In genomic region chrX:149629730-149630387, GRCh38 we compare ENCODE assay signal across 11 cellular contexts. TPM values are rescaled to one million over a fixed set of nuclear protein-coding genes. Genes with fewer than 3 reads are reported as not detected.
DNase-seq lines count a peak whose midpoint lies in the region; ATAC-seq and TF ChIP-seq lines count a peak whose summit lies in the region.
"Had no signal": no experiment of that assay in that cellular context is flagged by ENCODE, and none has a peak within 500 bp of the region (broad histone marks: within the 10 kb centered on the region; RNA-seq: fewer than 3 reads in every experiment).

No MANE protein-coding gene starts in this region.

- H3K27ac Mint-ChIP-seq in Caco-2 (ENCODE audit: unreplicated experiment) (no peak overlapping the region), nephron progenitor cell (no peak overlapping the region)

- peaks cover 23% of the 10 kb centered on the region for H3K4me1 Mint-ChIP-seq in Caco-2 (ENCODE audit: low read depth, unreplicated experiment)
- H3K4me1 Mint-ChIP-seq in nephron progenitor cell = peaks cover 28% of the 10 kb centered on the region

- no peak for TF ChIP-seq CTCF in Caco-2 (IDR thresholded peaks at IDR 0.05; ENCODE audit: insufficient read depth in 1 of 2, low read depth in 1 of 2, low read length in 1 of 2, severe bottlenecking in 1 of 2, unreplicated experiment in 1 of 2)
- no peak for TF ChIP-seq CTCF in NB4 (IDR thresholded peaks at IDR 0.05; ENCODE audit: low read depth, low read length)
- TF ChIP-seq CTCF in nephron progenitor cell (IDR thresholded peaks at IDR 0.05) = no peak

- H3K36me3 Mint-ChIP-seq in Caco-2 (ENCODE audit: insufficient read depth, unreplicated experiment) = no peaks in the 10 kb centered on the region
- H3K36me3 Mint-ChIP-seq in nephron progenitor cell (ENCODE audit: low read depth) = no peaks in the 10 kb centered on the region

- H3K9me3 ChIP-seq in Caco-2 (no peaks in the 10 kb centered on the region), duodenal mucosa (ENCODE audit: control insufficient read depth in 1 of 2, low read length in 2 of 2) (no peaks in the 10 kb centered on the region)
- H3K9me3 ChIP-seq: thyroid gland had no signal

- H3K27me3 ChIP-seq in Caco-2 (replicated peaks; ENCODE audit: control insufficient read depth, insufficient read depth, low read length) = no peaks in the 10 kb centered on the region
- no peaks in the 10 kb centered on the region for H3K27me3 ChIP-seq in duodenal mucosa (ENCODE audit: control insufficient read depth in 1 of 2, insufficient read depth in 2 of 2, low read length in 2 of 2)
- H3K27me3 ChIP-seq: thyroid gland had no signal

- H3K4me1 ChIP-seq in Caco-2 (peaks cover 13% of the 10 kb centered on the region; the same call in 1 of the 2 replicates), duodenal mucosa (ENCODE audit: control insufficient read depth in 1 of 2, insufficient read depth in 2 of 2, low read length in 2 of 2) (peaks cover 13 to 16% of the 10 kb centered on the region in 2 donors)

- no peak overlapping the region for H3K27ac ChIP-seq in duodenal mucosa (ENCODE audit: low read depth, low read length)
- H3K27ac ChIP-seq: thyroid gland had no signal

- CTCF ChIA-PET in Caco-2 (lab: Charles Lee) = no interaction called here

- ATAC-seq in HG02763 (IDR thresholded peaks at IDR 0.05; ENCODE audit: unreplicated experiment) (no peak), GM21786 (IDR thresholded peaks at IDR 0.05; ENCODE audit: unreplicated experiment) (no peak), HG03139 (IDR thresholded peaks at IDR 0.05; ENCODE audit: unreplicated experiment) (no peak)

- H3K27me3 Mint-ChIP-seq in Caco-2 (ENCODE audit: insufficient read depth, unreplicated experiment) (peaks cover 2% of the 10 kb centered on the region), nephron progenitor cell (ENCODE audit: low read depth, poor library complexity) (no peaks in the 10 kb centered on the region)

- no peak overlapping the region for H3K9ac ChIP-seq in duodenal mucosa (ENCODE audit: low read depth in 1 of 2, low read length in 2 of 2)

- DNase-seq in Caco-2 (no peak), NB4 (ENCODE audit: low read depth) (peak; percentile 14), nephron progenitor cell (no peak), activated gamma-delta T cell (lab: John Stamatoyannopoulos, UW) (no peak)
- DNase-seq: GF-D8, hippocampal formation had no signal

- no peak overlapping the region for H3K4me3 ChIP-seq in Caco-2 (ENCODE audit: low read depth, low read length)
- H3K4me3 ChIP-seq in NB4 (ENCODE audit: low read depth, low read length) = peak overlapping the region; percentile 74
- peak overlapping the region; percentile 79 to 80 for H3K4me3 ChIP-seq in duodenal mucosa (ENCODE audit: low read depth in 1 of 2, low read length in 2 of 2)

- POLR2A ChIA-PET in Caco-2 (lab: Charles Lee) = no interaction called here

- H3K4me3 Mint-ChIP-seq in Caco-2 (ENCODE audit: unreplicated experiment) (peak overlapping the region; percentile 94), nephron progenitor cell (peak overlapping the region; percentile 98)

- no peak for TF ChIP-seq POLR2A in NB4 (IDR thresholded peaks at IDR 0.05; ENCODE audit: extremely low read depth, insufficient read length)

- H3K36me3 ChIP-seq in Caco-2 (ENCODE audit: control insufficient read depth, insufficient read depth, low read length) (no peaks in the 10 kb centered on the region), duodenal mucosa (ENCODE audit: control insufficient read depth in 1 of 2, insufficient read depth in 2 of 2, low read length in 2 of 2) (no peaks in the 10 kb centered on the region)
- H3K36me3 ChIP-seq: thyroid gland had no signal

- BruUV-seq in Caco-2 (replicated peaks; lab: Mats Ljungman, UMichigan) = TSS peak; percentile 27

- intact Hi-C loops in Caco-2 (cut with micrococcal nuclease; ENCODE audit: unreplicated experiment) = no loop called here

- H3K9me3 Mint-ChIP-seq in Caco-2 (ENCODE audit: unreplicated experiment) = no peaks in the 10 kb centered on the region
- H3K9me3 Mint-ChIP-seq in nephron progenitor cell = peaks cover 26% of the 10 kb centered on the region

RNA-seq across cellular contexts. Expression of gene TMEM185A, which starts 1.7 kb away (rescaled TPM):
- 14.2 and 17.1 TPM in 2 replicates for total RNA-seq in Caco-2 (2022)

RNA-seq across cellular contexts. Expression of gene HSFX2, which starts 34.7 kb away (rescaled TPM):
- total RNA-seq in Caco-2 (2022) = 0.23 TPM in 1 of 2 replicates, not detected in the other

RNA-seq across cellular contexts. Expression of gene MAGEA9B, which starts 42.6 kb away (rescaled TPM):
- total RNA-seq in Caco-2 (2022) = not detected in 2 replicates
- total RNA-seq: thyroid gland had no signal
